ENCODE assay signal across 11 cellular contexts in genomic region chr1:11473635-11474034, GRCh38. TPM values are rescaled to one million over a fixed set of nuclear protein-coding genes. Genes with fewer than 3 reads are reported as not detected.
DNase-seq lines count a peak whose midpoint lies in the region; ATAC-seq, FAIRE-seq and TF ChIP-seq lines count a peak whose summit lies in the region.
"Had no signal": no experiment of that assay in that cellular context is flagged by ENCODE, and none has a peak within 500 bp of the region (broad histone marks: within the 10 kb centered on the region; RNA-seq: fewer than 3 reads in every experiment).

No MANE protein-coding gene starts in this region.

- H4K8ac ChIP-seq in H1 (ENCODE audit: extremely low read depth, insufficient read depth, low read length): no peak overlapping the region

- peaks cover 3 to 14% (median 13%) of the 10 kb centered on the region in 4 experiments; a peak in 6 of 7 replicates for H3K27me3 ChIP-seq in H1 (replicated peaks in 1 of 4; ENCODE audit: control insufficient read depth in 3 of 4, extremely low read depth in 1 of 4, insufficient read depth in 3 of 4, low read length in 3 of 4)

- no peak for FAIRE-seq in H1 (lab: Jason Lieb, UNC)

- no peaks in the 10 kb centered on the region for H3K9me2 ChIP-seq in OCI-LY7 (ENCODE audit: insufficient read depth, low read length)

- no peak overlapping the region for H2BK120ac ChIP-seq in H1 (replicated peaks; ENCODE audit: low read depth, low read length)

- POLR2A ChIA-PET in OCI-LY7 (lab: Charles Lee): no interaction called here
- POLR2A ChIA-PET in H1 (lab: Charles Lee; ENCODE audit: partially characterized antibody): interaction anchor here (0.8 to 0.9 kb wide), 2 partner anchors 9 to 22 kb away, joined by 3 read pairs; no protein-coding TSS in a partner anchor

- H3K4me1 Mint-ChIP-seq in activated naive CD4-positive, alpha-beta T cell treated with anti-CD3 and anti-CD28 coated beads, Interleukin-2, amount 10 ng/mL, durations not matched to agents 7 days and 5 days: peaks cover 5% of the 10 kb centered on the region

- TF ChIP-seq CTCF in OCI-LY7 (conservative IDR thresholded peaks at IDR 0.05; ENCODE audit: low read length): no peak
- TF ChIP-seq CTCF in H1 (IDR thresholded peaks at IDR 0.05; ENCODE audit: control extremely low read depth in 1 of 3, insufficient read depth in 1 of 3, low read depth in 1 of 3, low read length in 3 of 3): no peak

- H3K27me3 Mint-ChIP-seq in activated naive CD4-positive, alpha-beta T cell treated with anti-CD3 and anti-CD28 coated beads, Interleukin-2, amount 10 ng/mL, durations not matched to agents 7 days and 5 days: peaks cover 73% of the 10 kb centered on the region

- DNase-seq in activated naive CD4-positive, alpha-beta T cell treated with anti-CD3 and anti-CD28 coated beads, Interleukin-2, amount 10 ng/mL, durations not matched to agents 7 days and 5 days: peak; percentile 74
- no peak for DNase-seq in activated naive CD4-positive, alpha-beta T cell treated with Interleukin-2 at 50 U/mL for 16 hours
- DNase-seq in OCI-LY7 (ENCODE audit: low spot score): peak; percentile 23
- peak in 1 of 2 experiments; percentile 75 for DNase-seq in H1 (ENCODE audit: low read depth in 1 of 2, low spot score in 2 of 2)
- DNase-seq in stimulated activated CD4-positive, alpha-beta T cell treated with anti-CD3 and anti-CD28 coated beads, Interleukin-2, amount 100 ng/mL, for 48 hours: peak; percentile 7 to 28
- no peak for DNase-seq in T1000 (lab: John Stamatoyannopoulos, UW)
- DNase-seq: left cardiac atrium had no signal

- H3K4me2 ChIP-seq in OCI-LY7 (ENCODE audit: low read length) (no peak overlapping the region), H1 (ENCODE audit: insufficient read depth in 1 of 2, low read depth in 2 of 2, low read length in 2 of 2) (no peak overlapping the region)

- H3K23me2 ChIP-seq in H1 (ENCODE audit: low read depth, low read length): no peaks in the 10 kb centered on the region; the same call in 1 of the 2 replicates

- H3K4me1 ChIP-seq in OCI-LY7 (ENCODE audit: insufficient read depth, low read length, poor library complexity, severe bottlenecking) (no peaks in the 10 kb centered on the region), H1 (replicated peaks in 1 of 4; ENCODE audit: control insufficient read depth in 3 of 4, insufficient read depth in 4 of 4, low read length in 3 of 4) (no peaks in the 10 kb centered on the region; a peak in 1 of 7 replicates)

- no peak overlapping the region for H3K27ac ChIP-seq in OCI-LY7 (ENCODE audit: low read depth, low read length, poor library complexity, severe bottlenecking)
- no peak overlapping the region for H3K27ac ChIP-seq in H1 (ENCODE audit: low read depth, low read length)
- H3K27ac ChIP-seq: right atrium auricular region, SJSA1 had no signal

- H3K9ac ChIP-seq in H1 (replicated peaks in 1 of 4; ENCODE audit: extremely low read depth in 1 of 4, low read depth in 3 of 4, low read length in 3 of 4): no peak overlapping the region

- no peak overlapping the region for H4K91ac ChIP-seq in H1 (replicated peaks; ENCODE audit: insufficient read length, low read length)

- TF ChIP-seq POLR2A in H1 (IDR thresholded peaks at IDR 0.05; ENCODE audit: control extremely low read depth in 1 of 2, low read depth in 2 of 2, low read length in 2 of 2): no peak

- H3K79me2 ChIP-seq in OCI-LY7 (ENCODE audit: insufficient read depth, low read depth, low read length) (no peaks in the 10 kb centered on the region), H1 (ENCODE audit: control insufficient read depth in 1 of 2, insufficient read depth in 2 of 2, low read length in 2 of 2) (no peaks in the 10 kb centered on the region)

- H2BK20ac ChIP-seq in H1 (ENCODE audit: low read length): no peak overlapping the region

- WGBS in H1 (ENCODE audit: extremely low coverage in 1 of 2, insufficient coverage in 1 of 2, insufficient read length in 1 of 2, insufficient replicate concordance in 2 of 2, low coverage in 1 of 2, low lambda C conversion rate in 2 of 2, missing lambda C conversion rate in 1 of 2), 2 experiments: 64% methylated on average over 5 of the region's 5 CpGs; no CpG with 5 or more reads in 1 of the 2 experiments

- no peak for TF ChIP-seq EP300 in H1 (IDR thresholded peaks at IDR 0.05; ENCODE audit: borderline replicate concordance in 1 of 2, low read depth in 2 of 2, low read length in 2 of 2)

- no peak overlapping the region for H3K14ac ChIP-seq in H1 (ENCODE audit: insufficient read length)

- H2BK12ac ChIP-seq in H1 (ENCODE audit: low read depth, low read length): no peak overlapping the region

- H3K36me3 Mint-ChIP-seq in activated naive CD4-positive, alpha-beta T cell treated with anti-CD3 and anti-CD28 coated beads, Interleukin-2, amount 10 ng/mL, durations not matched to agents 7 days and 5 days: no peaks in the 10 kb centered on the region

- H4K5ac ChIP-seq in H1 (ENCODE audit: insufficient read length, low read depth, low read length): no peak overlapping the region

- no peak overlapping the region for H3K4ac ChIP-seq in H1 (replicated peaks; ENCODE audit: insufficient read length, low read depth, low read length)

- H3K79me1 ChIP-seq in H1 (ENCODE audit: low read depth, low read length): 0 out of 2 replicates have a peak, but pooled peaks cover 2% of the 10 kb centered on the region

- H3K56ac ChIP-seq in H1 (replicated peaks; ENCODE audit: insufficient read length, low read depth, low read length): no peak overlapping the region

- no peaks in the 10 kb centered on the region for H4K20me1 ChIP-seq in OCI-LY7 (ENCODE audit: insufficient read depth, low read length)
- H4K20me1 ChIP-seq in H1 (replicated peaks in 1 of 2; ENCODE audit: control insufficient read depth in 1 of 2, insufficient read depth in 2 of 2, low read length in 2 of 2): peaks cover 0 to 2% of the 10 kb centered on the region in 2 experiments

- no TSS peak for BruUV-seq in OCI-LY7 (replicated peaks; lab: Mats Ljungman, UMichigan)

- H3K9me3 Mint-ChIP-seq in activated naive CD4-positive, alpha-beta T cell treated with anti-CD3 and anti-CD28 coated beads, Interleukin-2, amount 10 ng/mL, durations not matched to agents 7 days and 5 days: no peaks in the 10 kb centered on the region

- no peak overlapping the region for H2BK15ac ChIP-seq in H1 (ENCODE audit: low read length)

- ATAC-seq in GM21717 (IDR thresholded peaks at IDR 0.05; ENCODE audit: unreplicated experiment): no peak
- ATAC-seq in GM18520 (IDR thresholded peaks at IDR 0.05; ENCODE audit: unreplicated experiment): no peak
- ATAC-seq: left cardiac atrium had no signal

- H2AFZ ChIP-seq in OCI-LY7 (ENCODE audit: low read length) (no peak overlapping the region), H1 (ENCODE audit: low read length) (no peak overlapping the region)

- H3K27ac Mint-ChIP-seq in activated naive CD4-positive, alpha-beta T cell treated with anti-CD3 and anti-CD28 coated beads, Interleukin-2, amount 10 ng/mL, durations not matched to agents 7 days and 5 days: no peak overlapping the region

- H3K36me3 ChIP-seq in OCI-LY7 (ENCODE audit: insufficient read depth, low read length) (no peaks in the 10 kb centered on the region), H1 (ENCODE audit: control insufficient read depth in 2 of 4, insufficient read depth in 4 of 4, low read length in 3 of 4) (no peaks in the 10 kb centered on the region)
- H3K36me3 ChIP-seq: right atrium auricular region, SJSA1 had no signal

- H2BK5ac ChIP-seq in H1 (ENCODE audit: low read depth, low read length): no peak overlapping the region

- H3K9me3 ChIP-seq in OCI-LY7 (ENCODE audit: low read length) (no peaks in the 10 kb centered on the region), H1 (ENCODE audit: insufficient read depth in 2 of 2, low read depth in 1 of 2, low read length in 1 of 2) (no peaks in the 10 kb centered on the region)
- H3K9me3 ChIP-seq: right atrium auricular region, SJSA1 had no signal

- H3K18ac ChIP-seq in H1 (ENCODE audit: extremely low read depth, low read length): no peak overlapping the region

- peak; percentile 8 to 23; a peak in 1 of 4 replicates for TF ChIP-seq RAD21 in H1 (IDR thresholded peaks at IDR 0.05 in 1 of 2, conservative IDR thresholded peaks at IDR 0.05 in 1 of 2; ENCODE audit: low read depth in 2 of 2, low read length in 2 of 2)

- CTCF ChIA-PET in activated naive CD4-positive, alpha-beta T cell treated with anti-CD3 and anti-CD28 coated beads, Interleukin-2, amount 10 ng/mL, durations not matched to agents 7 days and 5 days (lab: Charles Lee): no interaction called here
- CTCF ChIA-PET in OCI-LY7 (lab: Charles Lee; ENCODE audit: unreplicated experiment): no interaction called here
- CTCF ChIA-PET in H1 (lab: Charles Lee; ENCODE audit: partially characterized antibody): interaction anchor here (0.8 to 1.1 kb wide), 3 partner anchors 143 to 172 kb away, joined by 3 to 5 read pairs (median 3); no protein-coding TSS in a partner anchor

- intact Hi-C loops in OCI-LY7 (cut with micrococcal nuclease; ENCODE audit: unreplicated experiment): no loop called here

- H3K23ac ChIP-seq in H1 (ENCODE audit: insufficient read length): no peak overlapping the region

- no peak overlapping the region for H2AK5ac ChIP-seq in H1 (ENCODE audit: low read depth, low read length)

- H3K4me3 ChIP-seq in OCI-LY7 (ENCODE audit: low read depth, low read length, poor library complexity, severe bottlenecking): no peak overlapping the region
- no peak overlapping the region for H3K4me3 ChIP-seq in H1 (ENCODE audit: extremely low read depth in 1 of 4, insufficient read depth in 2 of 4, low read depth in 3 of 4, low read length in 4 of 4)
- H3K4me3 ChIP-seq: right atrium auricular region, SJSA1 had no signal

- no peak overlapping the region for H3K4me3 Mint-ChIP-seq in activated naive CD4-positive, alpha-beta T cell treated with anti-CD3 and anti-CD28 coated beads, Interleukin-2, amount 10 ng/mL, durations not matched to agents 7 days and 5 days

TF ChIP-seq in H1, 55 proteins besides CTCF, POLR2A, EP300 and RAD21 (continues in another document):
- TF ChIP-seq TEAD4 (IDR thresholded peaks at IDR 0.05; ENCODE audit: low read depth, low read length): no peak
- TF ChIP-seq SUZ12 (IDR thresholded peaks at IDR 0.05; ENCODE audit: low read length): no peak
- TF ChIP-seq CBX5 (IDR thresholded peaks at IDR 0.05; ENCODE audit: low read depth, low read length): no peak
- TF ChIP-seq TBP (IDR thresholded peaks at IDR 0.05; ENCODE audit: low read depth, low read length): 0 out of 2 replicates have a peak, but pooled peaks have one; percentile 11
- TF ChIP-seq YY1 (IDR thresholded peaks at IDR 0.05; ENCODE audit: low read depth, low read length): no peak

RNA-seq across cellular contexts. Expression of gene DISP3, which starts 5.3 kb away (rescaled TPM):
- total RNA-seq in OCI-LY7 (2014; rRNA removed; shearing (Covaris generic)): 0.13 and 1.7 TPM in 2 replicates
- 0.37 and 0.97 TPM in 2 replicates for total RNA-seq in OCI-LY7 (2022)
- 4.6 and 5.3 TPM in 2 replicates for total RNA-seq in H1 (2021; fragmentation: NEBNext Ultra II Directional; extraction: Animal tissue kit (Norgen Biotek cat#: 25700))
- polyA plus RNA-seq in H1 (2011; rRNA removed): 3.4 and 4.3 TPM in 2 replicates
- polyA plus RNA-seq in H1 (2011; cell fraction: cytosol; rRNA removed): 2.5 TPM
- 10.2 TPM for polyA plus RNA-seq in H1 (2011; cell fraction: nucleus; rRNA removed)
- polyA plus RNA-seq in H1 (2012, experiment 1 of 2): 1.4 to 4.2 TPM (median 3.9 TPM) in 4 replicates
- polyA plus RNA-seq in H1 (2012, experiment 2 of 2): 2.9 TPM
- polyA plus RNA-seq in H1 (2013, experiment 1 of 2): 3.8 TPM
- polyA plus RNA-seq in H1 (2013, experiment 2 of 2): 2.9 TPM
- 3.5 and 4.4 TPM in 2 replicates for polyA minus RNA-seq in H1 (2011; rRNA and poly(A)+ RNA removed)
- 3.3 TPM for polyA minus RNA-seq in H1 (2011; cell fraction: cytosol; rRNA and poly(A)+ RNA removed)
- 10.2 TPM for polyA minus RNA-seq in H1 (2011; cell fraction: nucleus; rRNA and poly(A)+ RNA removed)
- total RNA-seq: SJSA1 had no signal

Comparison
In these comparisons a context has a peak if more than half of its experiments do, and no peak if none do; other contexts are left out.
1. DNase-seq: peak in activated naive CD4-positive, alpha-beta T cell treated with anti-CD3 and anti-CD28 coated beads, Interleukin-2, amount 10 ng/mL, durations not matched to agents 7 days and 5 days (single experiment), OCI-LY7 (single experiment) and stimulated activated CD4-positive, alpha-beta T cell treated with anti-CD3 and anti-CD28 coated beads, Interleukin-2, amount 100 ng/mL, for 48 hours (2 of 2); none in activated naive CD4-positive, alpha-beta T cell treated with Interleukin-2 at 50 U/mL for 16 hours (single experiment) and T1000 (single experiment).